1 cellular context compared by ENCODE assay signal in genomic region chr15:65516997-65517865, GRCh38.
TF ChIP-seq lines count a peak whose summit lies in the region.

Gene DPP8 (minus strand): TSS chr15:65517689. CDS start chr15:65512553, 5,136 bp downstream.

TF ChIP-seq in A549, 52 proteins besides CTCF, POLR2A, EP300 and RAD21 (continued from another document):
- peak; percentile 53; the same call in 1 of the 2 replicates for TF ChIP-seq HMGXB4 (CRISPR knock-in tag; IDR thresholded peaks at IDR 0.05; ENCODE audit: borderline replicate concordance)
- peak; percentile 93 for TF ChIP-seq PHF8 (IDR thresholded peaks at IDR 0.05; ENCODE audit: borderline replicate concordance, low read depth)
- TF ChIP-seq NFE2L2 (conservative IDR thresholded peaks at IDR 0.05; ENCODE audit: low read length) = no peak
- peak; percentile 52 for TF ChIP-seq SMC3 (IDR thresholded peaks at IDR 0.05)
- TF ChIP-seq CEBPB (IDR thresholded peaks at IDR 0.05) = no peak
- TF ChIP-seq KDM5A (IDR thresholded peaks at IDR 0.05) = peak; percentile 85
